ENCODE assay signal across 1 cellular context in genomic region chr2:74242354-74243071, GRCh38.
TF ChIP-seq lines count a peak whose summit lies in the region.

No MANE protein-coding gene starts in this region.

TF ChIP-seq in K562, 482 proteins besides CTCF, POLR2A, EP300 and RAD21 (continued from another document and continues in another):
- TF ChIP-seq, protein P1, sequence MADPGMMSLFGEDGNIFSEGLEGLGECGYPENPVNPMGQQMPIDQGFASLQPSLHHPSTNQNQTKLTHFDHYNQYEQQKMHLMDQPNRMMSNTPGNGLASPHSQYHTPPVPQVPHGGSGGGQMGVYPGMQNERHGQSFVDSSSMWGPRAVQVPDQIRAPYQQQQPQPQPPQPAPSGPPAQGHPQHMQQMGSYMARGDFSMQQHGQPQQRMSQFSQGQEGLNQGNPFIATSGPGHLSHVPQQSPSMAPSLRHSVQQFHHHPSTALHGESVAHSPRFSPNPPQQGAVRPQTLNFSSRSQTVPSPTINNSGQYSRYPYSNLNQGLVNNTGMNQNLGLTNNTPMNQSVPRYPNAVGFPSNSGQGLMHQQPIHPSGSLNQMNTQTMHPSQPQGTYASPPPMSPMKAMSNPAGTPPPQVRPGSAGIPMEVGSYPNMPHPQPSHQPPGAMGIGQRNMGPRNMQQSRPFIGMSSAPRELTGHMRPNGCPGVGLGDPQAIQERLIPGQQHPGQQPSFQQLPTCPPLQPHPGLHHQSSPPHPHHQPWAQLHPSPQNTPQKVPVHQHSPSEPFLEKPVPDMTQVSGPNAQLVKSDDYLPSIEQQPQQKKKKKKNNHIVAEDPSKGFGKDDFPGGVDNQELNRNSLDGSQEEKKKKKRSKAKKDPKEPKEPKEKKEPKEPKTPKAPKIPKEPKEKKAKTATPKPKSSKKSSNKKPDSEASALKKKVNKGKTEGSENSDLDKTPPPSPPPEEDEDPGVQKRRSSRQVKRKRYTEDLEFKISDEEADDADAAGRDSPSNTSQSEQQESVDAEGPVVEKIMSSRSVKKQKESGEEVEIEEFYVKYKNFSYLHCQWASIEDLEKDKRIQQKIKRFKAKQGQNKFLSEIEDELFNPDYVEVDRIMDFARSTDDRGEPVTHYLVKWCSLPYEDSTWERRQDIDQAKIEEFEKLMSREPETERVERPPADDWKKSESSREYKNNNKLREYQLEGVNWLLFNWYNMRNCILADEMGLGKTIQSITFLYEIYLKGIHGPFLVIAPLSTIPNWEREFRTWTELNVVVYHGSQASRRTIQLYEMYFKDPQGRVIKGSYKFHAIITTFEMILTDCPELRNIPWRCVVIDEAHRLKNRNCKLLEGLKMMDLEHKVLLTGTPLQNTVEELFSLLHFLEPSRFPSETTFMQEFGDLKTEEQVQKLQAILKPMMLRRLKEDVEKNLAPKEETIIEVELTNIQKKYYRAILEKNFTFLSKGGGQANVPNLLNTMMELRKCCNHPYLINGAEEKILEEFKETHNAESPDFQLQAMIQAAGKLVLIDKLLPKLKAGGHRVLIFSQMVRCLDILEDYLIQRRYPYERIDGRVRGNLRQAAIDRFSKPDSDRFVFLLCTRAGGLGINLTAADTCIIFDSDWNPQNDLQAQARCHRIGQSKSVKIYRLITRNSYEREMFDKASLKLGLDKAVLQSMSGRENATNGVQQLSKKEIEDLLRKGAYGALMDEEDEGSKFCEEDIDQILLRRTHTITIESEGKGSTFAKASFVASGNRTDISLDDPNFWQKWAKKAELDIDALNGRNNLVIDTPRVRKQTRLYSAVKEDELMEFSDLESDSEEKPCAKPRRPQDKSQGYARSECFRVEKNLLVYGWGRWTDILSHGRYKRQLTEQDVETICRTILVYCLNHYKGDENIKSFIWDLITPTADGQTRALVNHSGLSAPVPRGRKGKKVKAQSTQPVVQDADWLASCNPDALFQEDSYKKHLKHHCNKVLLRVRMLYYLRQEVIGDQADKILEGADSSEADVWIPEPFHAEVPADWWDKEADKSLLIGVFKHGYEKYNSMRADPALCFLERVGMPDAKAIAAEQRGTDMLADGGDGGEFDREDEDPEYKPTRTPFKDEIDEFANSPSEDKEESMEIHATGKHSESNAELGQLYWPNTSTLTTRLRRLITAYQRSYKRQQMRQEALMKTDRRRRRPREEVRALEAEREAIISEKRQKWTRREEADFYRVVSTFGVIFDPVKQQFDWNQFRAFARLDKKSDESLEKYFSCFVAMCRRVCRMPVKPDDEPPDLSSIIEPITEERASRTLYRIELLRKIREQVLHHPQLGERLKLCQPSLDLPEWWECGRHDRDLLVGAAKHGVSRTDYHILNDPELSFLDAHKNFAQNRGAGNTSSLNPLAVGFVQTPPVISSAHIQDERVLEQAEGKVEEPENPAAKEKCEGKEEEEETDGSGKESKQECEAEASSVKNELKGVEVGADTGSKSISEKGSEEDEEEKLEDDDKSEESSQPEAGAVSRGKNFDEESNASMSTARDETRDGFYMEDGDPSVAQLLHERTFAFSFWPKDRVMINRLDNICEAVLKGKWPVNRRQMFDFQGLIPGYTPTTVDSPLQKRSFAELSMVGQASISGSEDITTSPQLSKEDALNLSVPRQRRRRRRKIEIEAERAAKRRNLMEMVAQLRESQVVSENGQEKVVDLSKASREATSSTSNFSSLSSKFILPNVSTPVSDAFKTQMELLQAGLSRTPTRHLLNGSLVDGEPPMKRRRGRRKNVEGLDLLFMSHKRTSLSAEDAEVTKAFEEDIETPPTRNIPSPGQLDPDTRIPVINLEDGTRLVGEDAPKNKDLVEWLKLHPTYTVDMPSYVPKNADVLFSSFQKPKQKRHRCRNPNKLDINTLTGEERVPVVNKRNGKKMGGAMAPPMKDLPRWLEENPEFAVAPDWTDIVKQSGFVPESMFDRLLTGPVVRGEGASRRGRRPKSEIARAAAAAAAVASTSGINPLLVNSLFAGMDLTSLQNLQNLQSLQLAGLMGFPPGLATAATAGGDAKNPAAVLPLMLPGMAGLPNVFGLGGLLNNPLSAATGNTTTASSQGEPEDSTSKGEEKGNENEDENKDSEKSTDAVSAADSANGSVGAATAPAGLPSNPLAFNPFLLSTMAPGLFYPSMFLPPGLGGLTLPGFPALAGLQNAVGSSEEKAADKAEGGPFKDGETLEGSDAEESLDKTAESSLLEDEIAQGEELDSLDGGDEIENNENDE (IDR thresholded peaks at IDR 0.05; ENCODE audit: low read depth, low read length): no peak
- TF ChIP-seq RBM22 (IDR thresholded peaks at IDR 0.05; ENCODE audit: low read depth, low read length, poor library complexity, severe bottlenecking) (no peak), HDAC6 (IDR thresholded peaks at IDR 0.05; ENCODE audit: low read depth, low read length) (no peak), TAF15 (IDR thresholded peaks at IDR 0.05; ENCODE audit: low read depth, low read length) (no peak), CREB3 (tag; conservative IDR thresholded peaks at IDR 0.05; ENCODE audit: low read depth) (no peak), ERF (CRISPR knock-in tag; IDR thresholded peaks at IDR 0.05) (no peak), CBFA2T3 (IDR thresholded peaks at IDR 0.05) (peak; percentile 97), ZNF79 (CRISPR knock-in tag; IDR thresholded peaks at IDR 0.05; ENCODE audit: low read depth) (no peak), TEAD4 (IDR thresholded peaks at IDR 0.05; ENCODE audit: low read length) (peak; percentile 81), TEAD4 (CRISPR knock-in tag; IDR thresholded peaks at IDR 0.05; ENCODE audit: borderline replicate concordance) (no peak), ZNF408 (CRISPR knock-in tag; IDR thresholded peaks at IDR 0.05; ENCODE audit: low read depth) (no peak), BMI1 (IDR thresholded peaks at IDR 0.05; ENCODE audit: low read length) (no peak), SOX6 (IDR thresholded peaks at IDR 0.05) (no peak), BHLHE40 (IDR thresholded peaks at IDR 0.05; ENCODE audit: low read length) (no peak), TAL1 (IDR thresholded peaks at IDR 0.05) (peak; percentile 85), JUND (IDR thresholded peaks at IDR 0.05; ENCODE audit: borderline replicate concordance, low read depth, low read length) (peak; percentile 50), JUND (tag; IDR thresholded peaks at IDR 0.05; ENCODE audit: borderline replicate concordance, low read depth, low read length) (peak; percentile 72; the same call in 2 of the 3 replicates), AFF1 (IDR thresholded peaks at IDR 0.05; ENCODE audit: low read depth in 1 of 2, partially characterized antibody in 2 of 2) (no peak), ZNF785 (CRISPR knock-in tag; IDR thresholded peaks at IDR 0.05) (no peak), ZBTB9 (CRISPR knock-in tag; IDR thresholded peaks at IDR 0.05) (no peak), ZNF592 (IDR thresholded peaks at IDR 0.05) (no peak), CBX5 (IDR thresholded peaks at IDR 0.05; ENCODE audit: borderline replicate concordance, low read depth) (no peak), SAFB2 (IDR thresholded peaks at IDR 0.05; ENCODE audit: borderline replicate concordance, low read depth, low read length, severe bottlenecking) (no peak)
- TF ChIP-seq, protein P2, sequence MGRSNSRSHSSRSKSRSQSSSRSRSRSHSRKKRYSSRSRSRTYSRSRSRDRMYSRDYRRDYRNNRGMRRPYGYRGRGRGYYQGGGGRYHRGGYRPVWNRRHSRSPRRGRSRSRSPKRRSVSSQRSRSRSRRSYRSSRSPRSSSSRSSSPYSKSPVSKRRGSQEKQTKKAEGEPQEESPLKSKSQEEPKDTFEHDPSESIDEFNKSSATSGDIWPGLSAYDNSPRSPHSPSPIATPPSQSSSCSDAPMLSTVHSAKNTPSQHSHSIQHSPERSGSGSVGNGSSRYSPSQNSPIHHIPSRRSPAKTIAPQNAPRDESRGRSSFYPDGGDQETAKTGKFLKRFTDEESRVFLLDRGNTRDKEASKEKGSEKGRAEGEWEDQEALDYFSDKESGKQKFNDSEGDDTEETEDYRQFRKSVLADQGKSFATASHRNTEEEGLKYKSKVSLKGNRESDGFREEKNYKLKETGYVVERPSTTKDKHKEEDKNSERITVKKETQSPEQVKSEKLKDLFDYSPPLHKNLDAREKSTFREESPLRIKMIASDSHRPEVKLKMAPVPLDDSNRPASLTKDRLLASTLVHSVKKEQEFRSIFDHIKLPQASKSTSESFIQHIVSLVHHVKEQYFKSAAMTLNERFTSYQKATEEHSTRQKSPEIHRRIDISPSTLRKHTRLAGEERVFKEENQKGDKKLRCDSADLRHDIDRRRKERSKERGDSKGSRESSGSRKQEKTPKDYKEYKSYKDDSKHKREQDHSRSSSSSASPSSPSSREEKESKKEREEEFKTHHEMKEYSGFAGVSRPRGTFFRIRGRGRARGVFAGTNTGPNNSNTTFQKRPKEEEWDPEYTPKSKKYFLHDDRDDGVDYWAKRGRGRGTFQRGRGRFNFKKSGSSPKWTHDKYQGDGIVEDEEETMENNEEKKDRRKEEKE (IDR thresholded peaks at IDR 0.05; ENCODE audit: borderline replicate concordance in 1 of 2, control insufficient read depth in 1 of 2, low read depth in 2 of 2, low read length in 1 of 2): no peak
- TF ChIP-seq, protein P3, sequence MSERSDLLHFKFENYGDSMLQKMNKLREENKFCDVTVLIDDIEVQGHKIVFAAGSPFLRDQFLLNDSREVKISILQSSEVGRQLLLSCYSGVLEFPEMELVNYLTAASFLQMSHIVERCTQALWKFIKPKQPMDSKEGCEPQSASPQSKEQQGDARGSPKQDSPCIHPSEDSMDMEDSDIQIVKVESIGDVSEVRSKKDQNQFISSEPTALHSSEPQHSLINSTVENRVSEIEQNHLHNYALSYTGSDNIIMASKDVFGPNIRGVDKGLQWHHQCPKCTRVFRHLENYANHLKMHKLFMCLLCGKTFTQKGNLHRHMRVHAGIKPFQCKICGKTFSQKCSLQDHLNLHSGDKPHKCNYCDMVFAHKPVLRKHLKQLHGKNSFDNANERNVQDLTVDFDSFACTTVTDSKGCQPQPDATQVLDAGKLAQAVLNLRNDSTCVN (CRISPR knock-in tag; IDR thresholded peaks at IDR 0.05): no peak
- TF ChIP-seq, protein P4, sequence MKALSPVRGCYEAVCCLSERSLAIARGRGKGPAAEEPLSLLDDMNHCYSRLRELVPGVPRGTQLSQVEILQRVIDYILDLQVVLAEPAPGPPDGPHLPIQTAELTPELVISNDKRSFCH (CRISPR knock-in tag; IDR thresholded peaks at IDR 0.05): no peak
- TF ChIP-seq, protein P4 (tag; IDR thresholded peaks at IDR 0.05): peak; percentile 89; the same call in 1 of the 2 replicates
